Comparison of ENCODE assay signal across 26 cellular contexts in the genomic region with DNA sequence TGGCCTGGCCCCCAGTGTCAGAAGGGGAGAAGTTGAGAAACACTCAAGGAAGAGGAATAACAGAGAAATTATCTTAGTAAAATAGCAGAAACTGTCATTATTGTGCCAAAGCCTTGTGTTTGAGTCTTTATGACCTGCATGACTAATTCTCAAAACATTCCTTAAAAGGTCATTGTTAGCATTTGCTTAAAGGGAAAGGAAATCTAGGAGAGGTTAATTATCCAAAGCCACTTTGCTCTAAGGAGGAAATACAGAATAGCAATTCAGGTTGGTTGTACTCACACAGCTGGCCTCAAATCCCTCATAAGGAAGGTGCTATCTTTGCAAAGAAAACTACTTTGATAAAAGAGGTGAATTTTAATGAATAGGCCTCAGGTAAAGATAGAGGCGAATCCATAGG.
"Had no signal": no experiment of that assay in that cellular context is flagged by ENCODE, and none has a peak within 500 bp of the region (broad histone marks: within the 10 kb centered on the region; RNA-seq: fewer than 3 reads in every experiment).

No MANE protein-coding gene starts in this region.

- ATAC-seq: activated T-helper 17 cell treated with anti-CD3 and anti-CD28 coated beads, Interleukin-2, amount 50 U/mL, for 72 hours; left lung; lower lobe of right lung; natural killer cell treated with Interleukin-12 subunit alpha and Interleukin-12 subunit beta and Interleukin-15 and Interleukin-18, amount 100 ng/mL, for 72 hours; right cardiac atrium; stimulated activated naive B cell treated with anti-CD40 and anti-IgM and Interleukin-4, amounts not matched to agents 10 μg/mL and 1 μg/mL and 100 μg/mL, for 72 hours; upper lobe of right lung had no signal

- H3K27ac ChIP-seq: epithelial cell of prostate, left lung, lower lobe of right lung, stomach, thyroid gland, upper lobe of right lung had no signal

- H3K27me3 ChIP-seq: left lung, stomach, thyroid gland, upper lobe of right lung had no signal

- FAIRE-seq: astrocyte, frontal cortex had no signal

- H3K4me3 ChIP-seq: left lung, lower lobe of right lung, stomach, thyroid gland, upper lobe of right lung had no signal

- DNase-seq: activated CD4-positive, alpha-beta memory T cell treated with anti-CD3 and anti-CD28 coated beads for 36 hours; activated CD4-positive, alpha-beta T cell treated with anti-CD3 and anti-CD28 coated beads, Interleukin-2, amount 10 ng/mL, durations not matched to agents 24 days and 14 days; activated CD4-positive, CD25-positive, alpha-beta regulatory T cell treated with anti-CD3 and anti-CD28 coated beads, Interleukin-2, amount 50 U/mL, for 72 hours; activated CD8-positive, alpha-beta memory T cell treated with anti-CD3 and anti-CD28 coated beads, Interleukin-2, amount 50 U/mL, for 4 hours; activated gamma-delta T cell treated with Interleukin-2 at 50 U/mL for 16 hours; activated naive CD4-positive, alpha-beta T cell treated with anti-CD3 and anti-CD28 coated beads, Interleukin-2, amount 50 U/mL, for 16 hours; activated T-cell treated with anti-CD3 and anti-CD28 coated beads, Interleukin-2, amount 50 U/mL, for 24 hours; amniotic stem cell; endodermal cell; islet precursor cell; left lung; lower lobe of right lung; mesendoderm; right cardiac atrium; stimulated activated CD4-positive, alpha-beta T cell treated with anti-CD3 and anti-CD28 coated beads, Interleukin-15, amount 100 ng/mL, for 24 hours; stimulated activated CD4-positive, alpha-beta T cell treated with anti-CD3 and anti-CD28 coated beads, Interleukin-2, amount 100 ng/mL, for 24 hours; stimulated activated naive B cell treated with anti-CD40 and anti-IgM and Interleukin-4, amounts not matched to agents 10 μg/mL and 1 μg/mL and 100 μg/mL, for 72 hours; stomach; T-helper 2 cell; thyroid gland; upper lobe of right lung had no signal

- H3K36me3 ChIP-seq: left lung, lower lobe of right lung, stomach, thyroid gland, upper lobe of right lung had no signal

- H3K4me1 ChIP-seq: left lung, lower lobe of right lung, stomach, thyroid gland, upper lobe of right lung had no signal

- H3K9me3 ChIP-seq: lower lobe of right lung, stomach, thyroid gland had no signal
